8 cellular contexts compared by ENCODE assay signal in the genomic region with DNA sequence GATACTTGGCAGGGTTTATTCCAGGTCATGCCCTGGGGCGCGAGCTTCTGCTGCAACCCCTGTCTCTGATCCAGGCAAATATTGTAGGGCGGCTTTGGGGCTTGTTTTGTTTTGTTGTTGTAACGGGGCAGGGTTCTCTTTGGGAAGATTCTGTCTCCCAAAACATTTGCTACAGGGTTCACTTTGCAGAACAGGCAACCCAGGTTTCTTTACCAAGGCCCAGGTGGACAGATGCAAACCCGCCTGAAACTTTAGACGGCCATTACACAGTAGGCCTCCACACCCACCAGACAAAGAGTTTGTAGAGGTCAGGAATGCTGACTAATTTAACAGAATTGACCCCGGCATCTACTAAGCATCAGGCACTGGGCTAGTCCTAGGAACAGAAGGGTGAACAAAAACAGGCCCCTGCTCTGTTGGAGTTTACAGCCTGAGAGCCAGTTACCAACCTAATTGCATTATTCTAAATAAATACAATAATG. TPM values are rescaled to one million over a fixed set of nuclear protein-coding genes. Genes with fewer than 3 reads are reported as not detected.
DNase-seq lines count a peak whose midpoint lies in the region; ATAC-seq and TF ChIP-seq lines count a peak whose summit lies in the region.

No MANE protein-coding gene starts in this region.

- H3K36me3 ChIP-seq in A673 (ENCODE audit: insufficient read depth, low read length, poor library complexity, severe bottlenecking) (no peaks in the 10 kb centered on the region), HCT116 (ENCODE audit: control insufficient read depth in 1 of 2, insufficient read depth in 2 of 2, low read length in 2 of 2) (no peaks in the 10 kb centered on the region), body of pancreas (replicated peaks in 1 of 2; ENCODE audit: insufficient read depth in 1 of 2, low read depth in 2 of 2) (no peaks in the 10 kb centered on the region)

- H3K27me3 ChIP-seq in A673 (replicated peaks; ENCODE audit: insufficient read depth, low read depth, low read length, poor library complexity) (no peaks in the 10 kb centered on the region), HCT116 (ENCODE audit: insufficient read depth, low read length) (no peaks in the 10 kb centered on the region), body of pancreas (no peaks in the 10 kb centered on the region), mononuclear cell (ENCODE audit: insufficient read depth, low read length) (no peaks in the 10 kb centered on the region)

- peak overlapping the region; percentile 66 for H2AFZ ChIP-seq in HCT116 (ENCODE audit: low read depth, low read length, poor library complexity, severe bottlenecking)

- no peaks in the 10 kb centered on the region for H4K20me1 ChIP-seq in HCT116 (ENCODE audit: insufficient read depth)

- TF ChIP-seq POLR2A in HCT116 (IDR thresholded peaks at IDR 0.05; ENCODE audit: borderline replicate concordance, extremely low read depth, insufficient read depth, insufficient read length) (no peak), body of pancreas (IDR thresholded peaks at IDR 0.05) (no peak)

- TF ChIP-seq CTCF in A673 (conservative IDR thresholded peaks at IDR 0.05; ENCODE audit: low read depth, low read length) (no peak), HCT116 (IDR thresholded peaks at IDR 0.05 in 2 of 3, conservative IDR thresholded peaks at IDR 0.05 in 1 of 3; ENCODE audit: borderline replicate concordance in 1 of 3, insufficient read depth in 1 of 3, low read depth in 2 of 3, low read length in 2 of 3) (no peak), body of pancreas (IDR thresholded peaks at IDR 0.05) (no peak)

- no peak for TF ChIP-seq RAD21 in HCT116 (IDR thresholded peaks at IDR 0.05; ENCODE audit: low read depth)

- H3K4me1 ChIP-seq in A673 (ENCODE audit: insufficient read depth, low read length, poor library complexity, severe bottlenecking) (peaks cover 35% of the 10 kb centered on the region), HCT116 (ENCODE audit: control insufficient read depth in 1 of 2, insufficient read depth in 2 of 2, low read length in 2 of 2) (peaks cover 12 to 19% of the 10 kb centered on the region in 2 experiments), body of pancreas (peaks cover 22% of the 10 kb centered on the region), mononuclear cell (ENCODE audit: insufficient read depth, low read length) (peaks cover 58% of the 10 kb centered on the region)

- peak overlapping the region; percentile 96 for H3K27ac ChIP-seq in A673 (ENCODE audit: low read depth, low read length, poor library complexity, severe bottlenecking)
- peak overlapping the region; percentile 93 for H3K27ac ChIP-seq in HCT116 (ENCODE audit: low read depth, low read length)
- H3K27ac ChIP-seq in body of pancreas = peak overlapping the region in 3 of 4 donors; percentile 82 to 92 (median 89)

- no peaks in the 10 kb centered on the region for H3K9me2 ChIP-seq in HCT116 (ENCODE audit: insufficient read depth)

- CTCF ChIA-PET in A673 (lab: Charles Lee) = no interaction called here
- CTCF ChIA-PET in HCT116 (lab: Charles Lee) = no interaction called here

- DNase-seq in A673 (ENCODE audit: low spot score) (no peak), HCT116 (ENCODE audit: low read depth, low spot score) (no peak), body of pancreas (no peak), 8988T (no peak), CD1c-positive myeloid dendritic cell (ENCODE audit: extremely low spot score) (no peak), left colon (no peak), NCI-H1105 (lab: John Stamatoyannopoulos, UW) (no peak)

- peak overlapping the region; percentile 73 for H3K4me3 ChIP-seq in A673 (ENCODE audit: low read depth, low read length, poor library complexity, severe bottlenecking)
- peak overlapping the region; percentile 84 to 90 for H3K4me3 ChIP-seq in HCT116 (replicated peaks in 1 of 2; ENCODE audit: low read depth in 1 of 2, low read length in 2 of 2)
- peak overlapping the region in 1 of 2 donors; percentile 23 for H3K4me3 ChIP-seq in body of pancreas
- peak overlapping the region; percentile 58 for H3K4me3 ChIP-seq in mononuclear cell (ENCODE audit: low read length)

- RAD21 ChIA-PET in HCT116 (lab: Charles Lee; ENCODE audit: low non-redundant PET in 1 of 2, low total read pairs in 2 of 2, uncharacterized antibody in 2 of 2, unreplicated experiment in 2 of 2) = no interaction called here

- no peaks in the 10 kb centered on the region for H3K9me3 ChIP-seq in A673 (ENCODE audit: low read depth, low read length, poor library complexity, severe bottlenecking)
- no peaks in the 10 kb centered on the region for H3K9me3 ChIP-seq in HCT116 (ENCODE audit: control insufficient read depth in 1 of 2, insufficient read depth in 1 of 2, low read depth in 1 of 2, low read length in 2 of 2)
- no peaks in the 10 kb centered on the region for H3K9me3 ChIP-seq in body of pancreas
- no peaks in the 10 kb centered on the region for H3K9me3 ChIP-seq in mononuclear cell (ENCODE audit: low read depth, low read length)

- peaks cover 40% of the 10 kb centered on the region for H3K79me2 ChIP-seq in HCT116 (ENCODE audit: insufficient read depth, low read length)

- POLR2A ChIA-PET in A673 (lab: Charles Lee; ENCODE audit: low non-redundant PET) (no interaction called here), HCT116 (lab: Charles Lee) (interaction anchor here (1.4 kb wide), 1 partner anchor 25 kb away, joined by 7 read pairs; no protein-coding TSS in a partner anchor)

- intact Hi-C loops in A673 (cut with micrococcal nuclease; ENCODE audit: unreplicated experiment) = no loop called here
- intact Hi-C loops in HCT116 (cut with micrococcal nuclease) = no loop called here
- intact Hi-C loops in body of pancreas (cut with DNase I) = no loop called here
- intact Hi-C loops in left colon (cut with DNase I, micrococcal nuclease) = no loop called here

- WGBS in body of pancreas, 2 donors = 18 to 23% methylated on average over 7 of the region's 7 CpGs

- H3K9ac ChIP-seq in HCT116 (ENCODE audit: low read length) = peak overlapping the region; percentile 89

- BruUV-seq in A673 (replicated peaks; lab: Mats Ljungman, UMichigan) (no TSS peak), HCT116 (replicated peaks; lab: Mats Ljungman, UMichigan) (TSS peak; percentile 71)

- peak overlapping the region; percentile 97 for H3K4me2 ChIP-seq in HCT116 (ENCODE audit: low read length)

- ATAC-seq in HCT116 (peak; percentile 16), body of pancreas (no peak), left colon (no peak)

TF ChIP-seq in HCT116, 20 proteins besides CTCF, POLR2A, EP300 and RAD21:
- TF ChIP-seq CBX3 (IDR thresholded peaks at IDR 0.05; ENCODE audit: low read depth) (0 out of 2 replicates have a peak, but pooled peaks have one; percentile 13), FOSL1 (IDR thresholded peaks at IDR 0.05; ENCODE audit: low read depth) (no peak)
TF ChIP-seq in HCT116: peak in this region for 1.

RNA-seq across cellular contexts. Expression of gene CDCA7L, which starts 0.6 kb away (rescaled TPM):
- 80.9 and 89.2 TPM in 2 replicates for total RNA-seq in A673 (2021)
- total RNA-seq in HCT116 (2021; ENCODE audit: unreplicated experiment) = 107 TPM
- 55.3 and 61.4 TPM in 2 replicates for polyA plus RNA-seq in HCT116 (2012)
- 10 to 100 TPM in 1 of 2 donors, 1 to 10 TPM in 1; 8.2 to 38.9 TPM for total RNA-seq in body of pancreas
- total RNA-seq in mononuclear cell = 19.8 TPM
- 10 to 100 TPM; 17.1 to 17.5 TPM for total RNA-seq in left colon
